Comparison of ENCODE assay signal across 9 cellular contexts in genomic region chr3:4983739-4984510, GRCh38. TPM values are rescaled to one million over a fixed set of nuclear protein-coding genes. Genes with fewer than 3 reads are reported as not detected.
DNase-seq lines count a peak whose midpoint lies in the region; ATAC-seq and TF ChIP-seq lines count a peak whose summit lies in the region.
"Had no signal": no experiment of that assay in that cellular context is flagged by ENCODE, and none has a peak within 500 bp of the region (broad histone marks: within the 10 kb centered on the region; RNA-seq: fewer than 3 reads in every experiment).

No MANE protein-coding gene starts in this region.

- H3K27me3 ChIP-seq in SK-N-SH (ENCODE audit: insufficient read depth) (no peaks in the 10 kb centered on the region), adipocyte (replicated peaks; ENCODE audit: control insufficient read depth, insufficient read depth, low read length) (no peaks in the 10 kb centered on the region), kidney epithelial cell (ENCODE audit: control insufficient read depth, insufficient read depth, low read length) (no peaks in the 10 kb centered on the region)

- peak overlapping the region; percentile 98 for H3K9ac ChIP-seq in SK-N-SH
- H3K9ac ChIP-seq in adipocyte (ENCODE audit: low read length), result peak overlapping the region; percentile 59

- no peak for TF ChIP-seq CTCF in SK-N-SH (IDR thresholded peaks at IDR 0.05)
- no peak for TF ChIP-seq CTCF in kidney epithelial cell (IDR thresholded peaks at IDR 0.05; ENCODE audit: insufficient read depth, low read length, poor library complexity, severe bottlenecking)

- H3K79me2 ChIP-seq in SK-N-SH (ENCODE audit: insufficient read depth), result peaks cover 59% of the 10 kb centered on the region

- ATAC-seq in HG03097 (IDR thresholded peaks at IDR 0.05; ENCODE audit: low FRiP score, unreplicated experiment), result peak; percentile 63

- H3K4me1 ChIP-seq in SK-N-SH (ENCODE audit: control insufficient read depth in 1 of 2, insufficient read depth in 2 of 2, low read depth in 1 of 2, low read length in 1 of 2), result peaks cover 40 to 43% of the 10 kb centered on the region in 2 experiments
- peaks cover 67% of the 10 kb centered on the region for H3K4me1 ChIP-seq in adipocyte (ENCODE audit: control insufficient read depth, insufficient read depth, low read length)

- CTCF ChIA-PET in SK-N-SH (lab: Yijun Ruan, JAX), result interaction anchor here (0.7 to 16.3 kb wide), 10 partner anchors 8 to 648 kb away, joined by 3 to 277 read pairs (median 4); no protein-coding TSS in a partner anchor

- POLR2A ChIA-PET in SK-N-SH (lab: Yijun Ruan, JAX), result no interaction called here

- TF ChIP-seq RAD21 in SK-N-SH (IDR thresholded peaks at IDR 0.05; ENCODE audit: low read length), result no peak

- no peak for TF ChIP-seq EP300 in SK-N-SH (IDR thresholded peaks at IDR 0.05; ENCODE audit: borderline replicate concordance in 1 of 2, low read depth in 1 of 2, low read length in 1 of 2)

- peaks cover 16% of the 10 kb centered on the region for H4K20me1 ChIP-seq in SK-N-SH (ENCODE audit: insufficient read depth)

- no peak overlapping the region for H2AFZ ChIP-seq in SK-N-SH (ENCODE audit: low read depth)

- H3K4me3 ChIP-seq in SK-N-SH (ENCODE audit: low read depth in 2 of 2, low read length in 1 of 2), result peak overlapping the region; percentile 18 to 62; a peak in 2 of 4 replicates
- H3K4me3 ChIP-seq in adipocyte (ENCODE audit: low read length), result peak overlapping the region; percentile 27
- H3K4me3 ChIP-seq in kidney epithelial cell (ENCODE audit: low read depth, low read length), result peak overlapping the region; percentile 95

- H3F3A ChIP-seq in SK-N-SH (replicated peaks; ENCODE audit: insufficient read depth), result peaks cover 54% of the 10 kb centered on the region

- H3K36me3 ChIP-seq in SK-N-SH (replicated peaks in 1 of 2; ENCODE audit: control insufficient read depth in 1 of 2, insufficient read depth in 2 of 2, low read length in 1 of 2) (peaks cover 26% of the 10 kb centered on the region in 2 experiments), adipocyte (ENCODE audit: control insufficient read depth, insufficient read depth, low read length, severe bottlenecking) (peaks cover 21% of the 10 kb centered on the region), kidney epithelial cell (ENCODE audit: control insufficient read depth, insufficient read depth, low read length) (peaks cover 6% of the 10 kb centered on the region)

- 39% methylated on average over 13 of the region's 16 CpGs for WGBS in SK-N-SH (ENCODE audit: low lambda C conversion rate)

- no peaks in the 10 kb centered on the region for H3K9me2 ChIP-seq in SK-N-SH

- H3K9me3 ChIP-seq in SK-N-SH, result no peaks in the 10 kb centered on the region
- H3K9me3 ChIP-seq in adipocyte (ENCODE audit: control insufficient read depth, low read length), result no peaks in the 10 kb centered on the region

- H3K27ac ChIP-seq in SK-N-SH (ENCODE audit: low read depth in 2 of 2, low read length in 1 of 2), result peak overlapping the region; percentile 60 to 95; a peak in 3 of 4 replicates
- H3K27ac ChIP-seq: 22Rv1 had no signal

- DNase-seq in DMS 273 (lab: John Stamatoyannopoulos, UW; ENCODE audit: unreplicated experiment) (peak; percentile 63), DMS 273 treated with DMSO at 0.1 percent for 48 hours (lab: John Stamatoyannopoulos, UW) (no peak), SK-N-SH (no peak), adipocyte (ENCODE audit: low read depth) (peak; percentile 85), kidney epithelial cell (ENCODE audit: low read depth) (no peak), NCI-H510A treated with DMSO at 0.1 percent for 48 hours (lab: John Stamatoyannopoulos, UW) (no peak)
- DNase-seq in stimulated activated CD4-positive, alpha-beta T cell treated with anti-CD3 and anti-CD28 coated beads, TNF-alpha, amount 100 ng/mL, for 1 hour (ENCODE audit: low read depth in 3 of 3, low spot score in 1 of 3), result peak; percentile 41 to 74 (median 59)

- H3K4me2 ChIP-seq in SK-N-SH, result peak overlapping the region; percentile 76

TF ChIP-seq in SK-N-SH, 30 proteins besides CTCF, POLR2A, EP300 and RAD21 (continues in another document):
- TF ChIP-seq FOXM1 (IDR thresholded peaks at IDR 0.05; ENCODE audit: low read depth) (no peak), MEF2A (IDR thresholded peaks at IDR 0.05; ENCODE audit: borderline replicate concordance, low read depth) (no peak), TCF12 (IDR thresholded peaks at IDR 0.05) (0 out of 2 replicates have a peak, but pooled peaks have one; percentile 15), MAX (IDR thresholded peaks at IDR 0.05; ENCODE audit: low read depth) (0 out of 2 replicates have a peak, but pooled peaks have one; percentile 13), YY1 (IDR thresholded peaks at IDR 0.05; ENCODE audit: low read depth) (no peak), USF2 (IDR thresholded peaks at IDR 0.05; ENCODE audit: borderline replicate concordance, low read depth, low read length) (no peak), RFX5 (IDR thresholded peaks at IDR 0.05; ENCODE audit: low read length) (no peak), ZBTB33 (IDR thresholded peaks at IDR 0.05; ENCODE audit: borderline replicate concordance, low read depth) (no peak), ELF1 (IDR thresholded peaks at IDR 0.05) (no peak), RCOR1 (IDR thresholded peaks at IDR 0.05; ENCODE audit: low read length) (no peak), MXI1 (IDR thresholded peaks at IDR 0.05; ENCODE audit: low read depth, low read length) (no peak), NRF1 (IDR thresholded peaks at IDR 0.05; ENCODE audit: low read depth, low read length) (no peak), NFIC (IDR thresholded peaks at IDR 0.05; ENCODE audit: borderline replicate concordance) (no peak), REST (IDR thresholded peaks at IDR 0.05; ENCODE audit: low read depth, low read length) (no peak), IRF3 (IDR thresholded peaks at IDR 0.05; ENCODE audit: low read depth, low read length) (no peak)

RNA-seq across cellular contexts. Expression of gene BHLHE40, which starts 4.7 kb away (rescaled TPM):
- 47.2 and 62.2 TPM in 2 replicates for polyA plus RNA-seq in SK-N-SH (2012; rRNA removed)
- polyA plus RNA-seq in SK-N-SH (2012; cell fraction: cytosol; rRNA removed), result 23.2 and 33.0 TPM in 2 replicates
- polyA plus RNA-seq in SK-N-SH (2012; cell fraction: nucleus; rRNA removed), result 211 and 257 TPM in 2 replicates
- 174 and 215 TPM in 2 replicates for total RNA-seq in kidney epithelial cell

Comparison
In these comparisons a context has a peak if more than half of its experiments do, and no peak if none do; other contexts are left out.
1. DNase-seq: peak in DMS 273 (single experiment), adipocyte (single experiment) and stimulated activated CD4-positive, alpha-beta T cell treated with anti-CD3 and anti-CD28 coated beads, TNF-alpha, amount 100 ng/mL, for 1 hour (3 of 3); none in DMS 273 treated with DMSO at 0.1 percent for 48 hours (single experiment), SK-N-SH (single experiment), kidney epithelial cell (single experiment) and NCI-H510A treated with DMSO at 0.1 percent for 48 hours (single experiment).
2. H3K4me3 ChIP-seq: peak in every context shown above with its lines; median percentile 95 in kidney epithelial cell; 40 in SK-N-SH; 27 in adipocyte.